Comparison of ENCODE assay signal across 8 cellular contexts in genomic region chr4:113761682-113762060, GRCh38. TPM values are rescaled to one million over a fixed set of nuclear protein-coding genes. Genes with fewer than 3 reads are reported as not detected.
DNase-seq lines count a peak whose midpoint lies in the region; ATAC-seq and TF ChIP-seq lines count a peak whose summit lies in the region.

Gene CAMK2D, minus strand, starts transcription at chr4:113761738. Its CDS starts 670 bp downstream, at chr4:113761068.

- H3K4me1 ChIP-seq in adrenal gland (replicated peaks in 1 of 2) (peaks cover 6 to 29% of the 10 kb centered on the region in 2 donors), heart left ventricle (peaks cover 0 to 42% (median 12%) of the 10 kb centered on the region in 12 donors)

- peak; percentile 15 to 46 for TF ChIP-seq POLR2A in adrenal gland (IDR thresholded peaks at IDR 0.05)
- peak in 1 of 2 donors; percentile 57 for TF ChIP-seq POLR2A in heart left ventricle (IDR thresholded peaks at IDR 0.05)

- H3K36me3 Mint-ChIP-seq in HFFc6 (ENCODE audit: low read depth), result peaks cover 15% of the 10 kb centered on the region
- peaks cover 12% of the 10 kb centered on the region for H3K36me3 Mint-ChIP-seq in type B pancreatic cell

- peak; percentile 68 for TF ChIP-seq CTCF in HFFc6 (IDR thresholded peaks at IDR 0.05)
- peak in 5 of 6 experiments; percentile 33 to 61 (median 40) for TF ChIP-seq CTCF in adrenal gland (IDR thresholded peaks at IDR 0.05)
- TF ChIP-seq CTCF in heart left ventricle (IDR thresholded peaks at IDR 0.05), result peak in 11 of 12 donors; percentile 40 to 76 (median 67)
- peak; percentile 52 for TF ChIP-seq CTCF in type B pancreatic cell (conservative IDR thresholded peaks at IDR 0.05)

- H3K4me1 Mint-ChIP-seq in HFFc6 (ENCODE audit: low read depth) (peaks cover 24% of the 10 kb centered on the region), type B pancreatic cell (ENCODE audit: unreplicated experiment) (peaks cover 25% of the 10 kb centered on the region)

- ATAC-seq in heart left ventricle, result peak; percentile 74 to 84 (median 80)

- H3K36me3 ChIP-seq in adrenal gland (replicated peaks in 1 of 2) (no peaks in the 10 kb centered on the region), heart left ventricle (peaks cover 0 to 14% (median 3%) of the 10 kb centered on the region in 9 donors)

- H3K27me3 ChIP-seq in adrenal gland (no peaks in the 10 kb centered on the region), heart left ventricle (no peaks in the 10 kb centered on the region)

- intact Hi-C loops in adrenal gland (cut with DNase I) (loop anchor here (5.0 to 10.0 kb wide), 3 partner anchors 207 to 367 kb away; no protein-coding TSS in a partner anchor), heart left ventricle (cut with DNase I) (loop anchor here (1.0 to 10.0 kb wide), 22 partner anchors 74 to 623 kb away; no protein-coding TSS in a partner anchor)

- H3K27ac Mint-ChIP-seq in HFFc6 (peak within 1 kb of the TSS; percentile 98), type B pancreatic cell (peak within 1 kb of the TSS; percentile 99)

- H3K4me3 Mint-ChIP-seq in HFFc6 (peak within 1 kb of the TSS; percentile 99), type B pancreatic cell (peak within 1 kb of the TSS; percentile 96)

- H3K27me3 Mint-ChIP-seq in HFFc6 (ENCODE audit: insufficient read depth) (no peaks in the 10 kb centered on the region; the same call in 1 of the 2 replicates), type B pancreatic cell (peaks cover 4% of the 10 kb centered on the region)

- H3K4me3 ChIP-seq in GM08714 (ENCODE audit: low read length) (peak within 1 kb of the TSS; percentile 70), adrenal gland (peak within 1 kb of the TSS; percentile 54 to 83 (median 76)), heart left ventricle (peak within 1 kb of the TSS; percentile 70 to 91 (median 88))

- DNase-seq in HFFc6 (peak; percentile 86), NAMALWA (ENCODE audit: low spot score) (peak; percentile 91), SKM-1 treated with dmso at 0.1 percent for 144 hours (lab: John Stamatoyannopoulos, UW; ENCODE audit: unreplicated experiment) (peak; percentile 58), adrenal gland (peak; percentile 79 to 94 (median 89)), heart left ventricle (peak; percentile 90 to 92 (median 92)), pons (ENCODE audit: low spot score) (peak; percentile 97), type B pancreatic cell (ENCODE audit: extremely low spot score, unreplicated experiment) (peak; percentile 87)

- H3K9me3 ChIP-seq in adrenal gland (replicated peaks in 1 of 3) (no peaks in the 10 kb centered on the region), heart left ventricle (no peaks in the 10 kb centered on the region)

- H3K9me3 Mint-ChIP-seq in HFFc6 (no peaks in the 10 kb centered on the region), type B pancreatic cell (no peaks in the 10 kb centered on the region)

- H3K27ac ChIP-seq in adrenal gland (peak within 1 kb of the TSS; percentile 86 to 100 (median 93)), heart left ventricle (peak within 1 kb of the TSS; percentile 97 to 100 (median 99))

- WGBS in adrenal gland, 4 donors, result 0% methylated on average over 8 to 30 of the region's 30 CpGs
- 0% methylated on average over 27 to 30 of the region's 30 CpGs for WGBS in heart left ventricle, 4 donors

RNA-seq across cellular contexts. Expression of gene CAMK2D, which starts in this region (rescaled TPM):
- total RNA-seq in HFFc6 (2021; fragmentation: NEBNext Ultra II Directional; extraction: Animal tissue kit (Norgen Biotek cat#: 25700)), result 100 to 1,000 TPM in 1 of 6 experiments, 10 to 100 TPM in 5; 83.7 to 102 (median 94.1) TPM
- 10 to 100 TPM; 17.3 to 83.9 (median 46.3) TPM for total RNA-seq in adrenal gland
- 10 to 100 TPM in 1 of 3 donors, 1 to 10 TPM in 2; 7.6 to 16.1 (median 9.2) TPM for polyA plus RNA-seq in adrenal gland
- 100 to 1,000 TPM; 167 to 294 (median 224) TPM for total RNA-seq in heart left ventricle
- 100 to 1,000 TPM in 1 of 2 donors, 10 to 100 TPM in 1; 40.9 to 106 TPM for polyA plus RNA-seq in heart left ventricle
- 57.6 and 62.0 TPM in 2 replicates for total RNA-seq in type B pancreatic cell (ENCODE audit: low replicate concordance)

Comparison
In these comparisons a context has a peak if more than half of its experiments do, and no peak if none do; other contexts are left out.
1. Peak in every context shown above with its lines: DNase-seq, ATAC-seq, H3K4me3 ChIP-seq and H3K27ac ChIP-seq.